Comparison of ENCODE assay signal across 11 cellular contexts in genomic region chr10:115744089-115744488, GRCh38.
"Had no signal": no experiment of that assay in that cellular context is flagged by ENCODE, and none has a peak within 500 bp of the region (broad histone marks: within the 10 kb centered on the region; RNA-seq: fewer than 3 reads in every experiment).

No MANE protein-coding gene starts in this region.

- FAIRE-seq: H1, H54 had no signal

- H3K9ac ChIP-seq: GM23248 had no signal

- H3K27ac ChIP-seq: GM23248 had no signal

- H3K4me1 ChIP-seq: HAP-1 had no signal

- H3K9me3 ChIP-seq: HAP-1 had no signal

- H3K4me2 ChIP-seq: GM23338 had no signal

- H2AFZ ChIP-seq: GM23248, GM23338 had no signal

- DNase-seq: GM23248, GOT3, H7, H9, HCEC 1CT, HFFc6 had no signal

- H3K4me3 ChIP-seq: GM23248, GM23338, HAP-1 had no signal

- ATAC-seq: GM23338, HCT116 had no signal

- H3K36me3 ChIP-seq: HAP-1 had no signal
